In genomic region chr5:1312993-1313833, GRCh38 we compare ENCODE assay signal across 9 cellular contexts. TPM values are rescaled to one million over a fixed set of nuclear protein-coding genes. Genes with fewer than 3 reads are reported as not detected.
DNase-seq lines count a peak whose midpoint lies in the region; ATAC-seq and TF ChIP-seq lines count a peak whose summit lies in the region.
"Had no signal": no experiment of that assay in that cellular context is flagged by ENCODE, and none has a peak within 500 bp of the region (broad histone marks: within the 10 kb centered on the region; RNA-seq: fewer than 3 reads in every experiment).

No MANE protein-coding gene starts in this region.

- H3K27ac Mint-ChIP-seq in CD4-positive, CD25-positive, alpha-beta regulatory T cell = peak overlapping the region; percentile 41 to 90 (median 86)

- no peak overlapping the region for H3K27ac ChIP-seq in CD4-positive, CD25-positive, alpha-beta regulatory T cell (ENCODE audit: insufficient read depth, low read length, poor library complexity, severe bottlenecking)
- H3K27ac ChIP-seq in OCI-LY1 (ENCODE audit: low read depth, low read length, poor library complexity, severe bottlenecking) (peak overlapping the region; percentile 100), mammary epithelial cell (ENCODE audit: insufficient read depth, low read depth, low read length) (no peak overlapping the region), PC-3 (ENCODE audit: low read length) (no peak overlapping the region)

- peak; percentile 36 to 38 for ATAC-seq in CD4-positive, CD25-positive, alpha-beta regulatory T cell (ENCODE audit: low read depth in 2 of 2)
- ATAC-seq in GM18907 (IDR thresholded peaks at IDR 0.05; ENCODE audit: unreplicated experiment) (peak; percentile 85), HG03064 (IDR thresholded peaks at IDR 0.05; ENCODE audit: low read depth, unreplicated experiment) (peak; percentile 72), PC-3 (no peak)

- in situ Hi-C loops in mammary epithelial cell (cut with MboI; ENCODE audit: low sequenced_read_pairs in 2 of 2) = no loop called here

- peaks cover 18 to 75% (median 48%) of the 10 kb centered on the region in 4 donors for H3K4me1 Mint-ChIP-seq in CD4-positive, CD25-positive, alpha-beta regulatory T cell

- peak overlapping the region; percentile 75 to 82 (median 79) for H3K4me3 Mint-ChIP-seq in CD4-positive, CD25-positive, alpha-beta regulatory T cell

- H2AFZ ChIP-seq in OCI-LY1 (ENCODE audit: low read length) (no peak overlapping the region), mammary epithelial cell (ENCODE audit: low read depth, low read length) (no peak overlapping the region), PC-3 (ENCODE audit: low read length) (no peak overlapping the region)

- dilution Hi-C loops in mammary epithelial cell (cut with HindIII; ENCODE audit: low sequenced_read_pairs) = loop anchor here (10.0 kb wide), 2 partner anchors 68 to 328 kb away; no protein-coding TSS in a partner anchor

- no peaks in the 10 kb centered on the region for H3K27me3 ChIP-seq in CD4-positive, CD25-positive, alpha-beta regulatory T cell (ENCODE audit: control insufficient read depth, insufficient read depth, low read length)
- H3K27me3 ChIP-seq in OCI-LY1 (ENCODE audit: insufficient read depth, low read length) (no peaks in the 10 kb centered on the region), mammary epithelial cell (ENCODE audit: insufficient read depth, low read length) (no peaks in the 10 kb centered on the region), PC-3 (ENCODE audit: low read length) (no peaks in the 10 kb centered on the region)

- H3K9me3 Mint-ChIP-seq in CD4-positive, CD25-positive, alpha-beta regulatory T cell = peaks cover 0 to 12% (median 7%) of the 10 kb centered on the region in 7 donors

- 67% methylated on average over 24 of the region's 25 CpGs for WGBS in mammary epithelial cell (ENCODE audit: low coverage, missing lambda C conversion rate)

- TF ChIP-seq CTCF in OCI-LY1 (IDR thresholded peaks at IDR 0.05; ENCODE audit: low read length) (no peak), mammary epithelial cell (conservative IDR thresholded peaks at IDR 0.05 in 1 of 2, IDR thresholded peaks at IDR 0.05 in 1 of 2; ENCODE audit: extremely low read depth in 1 of 2, insufficient read depth in 1 of 2, low read depth in 1 of 2, low read length in 2 of 2) (no peak), PC-3 (conservative IDR thresholded peaks at IDR 0.05; ENCODE audit: low read depth, low read length) (no peak)

- peaks cover 5% of the 10 kb centered on the region for H3K27me3 Mint-ChIP-seq in CD4-positive, CD25-positive, alpha-beta regulatory T cell

- POLR2A ChIA-PET in PC-3 (lab: Charles Lee; ENCODE audit: unreplicated experiment) = no interaction called here

- H3K79me2 ChIP-seq in OCI-LY1 (ENCODE audit: insufficient read depth, low read length) (no peaks in the 10 kb centered on the region), mammary epithelial cell (ENCODE audit: insufficient read depth, low read length) (no peaks in the 10 kb centered on the region), PC-3 (ENCODE audit: low read length) (no peaks in the 10 kb centered on the region)

- H4K20me1 ChIP-seq in OCI-LY1 (ENCODE audit: insufficient read depth, low read length) = no peaks in the 10 kb centered on the region
- no peaks in the 10 kb centered on the region for H4K20me1 ChIP-seq in mammary epithelial cell (ENCODE audit: insufficient read depth, low read length)
- no peaks in the 10 kb centered on the region for H4K20me1 ChIP-seq in PC-3 (ENCODE audit: low read length)

- BruUV-seq in mammary epithelial cell (replicated peaks; lab: Mats Ljungman, UMichigan) = no TSS peak
- BruUV-seq in PC-3 (replicated peaks; lab: Mats Ljungman, UMichigan) = no TSS peak

- H3K4me2 ChIP-seq in OCI-LY1 (ENCODE audit: low read length) (peak overlapping the region; percentile 79), mammary epithelial cell (ENCODE audit: insufficient read depth, low read depth, low read length) (no peak overlapping the region), PC-3 (ENCODE audit: low read length) (no peak overlapping the region)

- peaks cover 6% of the 10 kb centered on the region for H3K36me3 ChIP-seq in CD4-positive, CD25-positive, alpha-beta regulatory T cell (ENCODE audit: control insufficient read depth, insufficient read depth, low read length)
- H3K36me3 ChIP-seq in OCI-LY1 (ENCODE audit: insufficient read depth, low read length) (peaks cover 11% of the 10 kb centered on the region), mammary epithelial cell (ENCODE audit: insufficient read depth, low read length) (no peaks in the 10 kb centered on the region), PC-3 (ENCODE audit: low read depth, low read length) (peaks cover 4% of the 10 kb centered on the region)

- H3K9me2 ChIP-seq in OCI-LY1 (ENCODE audit: low read depth, low read length) (no peaks in the 10 kb centered on the region), PC-3 (replicated peaks; ENCODE audit: low read length) (no peaks in the 10 kb centered on the region)

- H3K9ac ChIP-seq in OCI-LY1 (ENCODE audit: low read length) (peak overlapping the region; percentile 81), mammary epithelial cell (ENCODE audit: insufficient read depth, low read length) (no peak overlapping the region), PC-3 (ENCODE audit: low read length) (no peak overlapping the region)

- peaks cover 3% of the 10 kb centered on the region for H3K36me3 Mint-ChIP-seq in CD4-positive, CD25-positive, alpha-beta regulatory T cell

- peaks cover 18% of the 10 kb centered on the region for H3F3A ChIP-seq in OCI-LY1 (ENCODE audit: insufficient read depth, low read length)
- peaks cover 5% of the 10 kb centered on the region for H3F3A ChIP-seq in PC-3 (ENCODE audit: low read length, unreplicated experiment)

- H3K4me1 ChIP-seq in CD4-positive, CD25-positive, alpha-beta regulatory T cell (ENCODE audit: control insufficient read depth, insufficient read depth, low read length, poor library complexity, severe bottlenecking) = peaks cover 52% of the 10 kb centered on the region
- H3K4me1 ChIP-seq in OCI-LY1 (ENCODE audit: insufficient read depth, low read length, severe bottlenecking) (peaks cover 61% of the 10 kb centered on the region), mammary epithelial cell (ENCODE audit: insufficient read depth, low read length) (peaks cover 11% of the 10 kb centered on the region), PC-3 (ENCODE audit: insufficient read depth, low read length) (peaks cover 28% of the 10 kb centered on the region)

- peak in 2 of 3 donors; percentile 53 to 84 for DNase-seq in CD4-positive, CD25-positive, alpha-beta regulatory T cell
- peak; percentile 22 for DNase-seq in mammary epithelial cell
- no peak for DNase-seq in NCI-H1694 treated with DMSO at 0.1 percent for 48 hours (lab: John Stamatoyannopoulos, UW)
- DNase-seq in NCI-H82 (lab: John Stamatoyannopoulos, UW) = no peak
- no peak for DNase-seq in PC-3

- peak overlapping the region; percentile 66 for H3K4me3 ChIP-seq in CD4-positive, CD25-positive, alpha-beta regulatory T cell (ENCODE audit: low read depth, low read length)
- H3K4me3 ChIP-seq in OCI-LY1 (ENCODE audit: low read depth, low read length, poor library complexity, severe bottlenecking) (peak overlapping the region; percentile 54), mammary epithelial cell (replicated peaks in 1 of 3; ENCODE audit: insufficient read depth in 1 of 3, low read depth in 2 of 3, low read length in 3 of 3) (no peak overlapping the region), PC-3 (ENCODE audit: low read length) (no peak overlapping the region)

- CTCF ChIA-PET in mammary epithelial cell (lab: Charles Lee; ENCODE audit: low non-redundant PET) (no interaction called here), PC-3 (lab: Charles Lee) (no interaction called here)

- H3K9me3 ChIP-seq in CD4-positive, CD25-positive, alpha-beta regulatory T cell (ENCODE audit: control insufficient read depth in 2 of 2, low read length in 2 of 2) = peaks cover 0 to 6% of the 10 kb centered on the region in 2 experiments
- H3K9me3 ChIP-seq in OCI-LY1 (ENCODE audit: low read length) (peaks cover 16% of the 10 kb centered on the region), mammary epithelial cell (replicated peaks; ENCODE audit: insufficient read depth, low read length) (no peaks in the 10 kb centered on the region), PC-3 (ENCODE audit: low read length) (peaks cover 10% of the 10 kb centered on the region; the same call in 1 of the 2 replicates)

- intact Hi-C loops in mammary epithelial cell (cut with micrococcal nuclease) (no loop called here), PC-3 (cut with micrococcal nuclease) (no loop called here)

RNA-seq across cellular contexts. Expression of gene TERT, which starts 18.3 kb away (rescaled TPM):
- total RNA-seq in CD4-positive, CD25-positive, alpha-beta regulatory T cell = 0.22 TPM
- polyA plus RNA-seq in CD4-positive, CD25-positive, alpha-beta regulatory T cell = not detected
- total RNA-seq in mammary epithelial cell = not detected
- polyA plus RNA-seq in mammary epithelial cell = not detected
- polyA minus RNA-seq in mammary epithelial cell = not detected
- 0.80 and 1.2 TPM in 2 replicates for total RNA-seq in PC-3 (2014; rRNA removed)
- polyA plus RNA-seq: neural cell had no signal

RNA-seq across cellular contexts. Expression of gene CLPTM1L, which starts 31.7 kb away (rescaled TPM):
- 104 TPM for total RNA-seq in CD4-positive, CD25-positive, alpha-beta regulatory T cell
- polyA plus RNA-seq in CD4-positive, CD25-positive, alpha-beta regulatory T cell = 10 to 100 TPM; 25.3 to 60.8 (median 46.2) TPM
- total RNA-seq in mammary epithelial cell (100 to 1,000 TPM; 111 to 154 TPM), PC-3 (2014; rRNA removed) (373 and 463 TPM in 2 replicates)
- 158 TPM for polyA plus RNA-seq in mammary epithelial cell
- polyA minus RNA-seq in mammary epithelial cell = 101 TPM

Comparison
In these comparisons a context has a peak if more than half of its experiments do, and no peak if none do; other contexts are left out.
1. DNase-seq: peak in CD4-positive, CD25-positive, alpha-beta regulatory T cell (2 of 3) and mammary epithelial cell (single experiment); none in NCI-H1694 treated with DMSO at 0.1 percent for 48 hours (single experiment), NCI-H82 (single experiment) and PC-3 (single experiment).
2. H3K4me3 ChIP-seq: peak in CD4-positive, CD25-positive, alpha-beta regulatory T cell (single experiment) and OCI-LY1 (single experiment); none in mammary epithelial cell (0 of 3) and PC-3 (single experiment).